Comparison of ENCODE assay signal across 7 cellular contexts in genomic region chr2:180006236-180006635, GRCh38. TPM values are rescaled to one million over a fixed set of nuclear protein-coding genes. Genes with fewer than 3 reads are reported as not detected.
DNase-seq lines count a peak whose midpoint lies in the region; ATAC-seq, FAIRE-seq and TF ChIP-seq lines count a peak whose summit lies in the region.

No MANE protein-coding gene starts in this region.

- H3K4me3 Mint-ChIP-seq in T-helper 17 cell: peak overlapping the region; percentile 98

- peaks cover 33% of the 10 kb centered on the region for H3K4me1 Mint-ChIP-seq in T-helper 17 cell

- peaks cover 0 to 33% (median 7%) of the 10 kb centered on the region in 3 donors for H3K4me1 ChIP-seq in gastroesophageal sphincter

- no peak for FAIRE-seq in frontal cortex (lab: Jason Lieb, UNC)

- peak overlapping the region; percentile 55 for H3K4me3 ChIP-seq in HL-60 (replicated peaks; ENCODE audit: insufficient read depth, low read length)
- H3K4me3 ChIP-seq in gastroesophageal sphincter: peak overlapping the region; percentile 91 to 93
- peak overlapping the region; percentile 53 to 97 (median 74) for H3K4me3 ChIP-seq in skin epidermis

- H3K27me3 ChIP-seq in HL-60 (ENCODE audit: insufficient read depth, poor library complexity, severe bottlenecking): no peaks in the 10 kb centered on the region
- H3K27me3 ChIP-seq in gastroesophageal sphincter: no peaks in the 10 kb centered on the region

- H3K27me3 Mint-ChIP-seq in T-helper 17 cell: no peaks in the 10 kb centered on the region

- no peak for TF ChIP-seq EP300 in gastroesophageal sphincter (IDR thresholded peaks at IDR 0.05)

- TF ChIP-seq CTCF in HL-60 (IDR thresholded peaks at IDR 0.05; ENCODE audit: insufficient read depth, low read length): no peak
- no peak for TF ChIP-seq CTCF in gastroesophageal sphincter (IDR thresholded peaks at IDR 0.05)

- peak overlapping the region; percentile 95 for H3K27ac ChIP-seq in HL-60 (replicated peaks)
- peak overlapping the region; percentile 75 to 93 (median 90) for H3K27ac ChIP-seq in gastroesophageal sphincter
- peak overlapping the region in 20 of 21 experiments; percentile 87 to 99 (median 96) for H3K27ac ChIP-seq in skin epidermis

- no peak for TF ChIP-seq POLR2A in gastroesophageal sphincter (IDR thresholded peaks at IDR 0.05)

- DNase-seq in HL-60 (ENCODE audit: low read depth in 1 of 2, low spot score in 1 of 2) (peak in 1 of 2 experiments; percentile 20), T-helper 17 cell (no peak), frontal cortex (ENCODE audit: low spot score in 2 of 2) (no peak), anterior cingulate cortex (lab: John Stamatoyannopoulos, UW) (no peak)

- peak overlapping the region; percentile 99 for H3K27ac Mint-ChIP-seq in T-helper 17 cell

- no peak for ATAC-seq in T-helper 17 cell
- ATAC-seq in gastroesophageal sphincter: no peak
- no peak for ATAC-seq in HG03280 (IDR thresholded peaks at IDR 0.05; ENCODE audit: unreplicated experiment)

- H3K36me3 ChIP-seq in gastroesophageal sphincter: no peaks in the 10 kb centered on the region

- WGBS in gastroesophageal sphincter (ENCODE audit: low coverage in 1 of 2), 2 donors: 7 to 8% methylated on average over 7 of the region's 7 CpGs

- H3K36me3 Mint-ChIP-seq in T-helper 17 cell (ENCODE audit: low read depth): peaks cover 2% of the 10 kb centered on the region

- H3K9me3 ChIP-seq in T-helper 17 cell (ENCODE audit: control insufficient read depth, low read length, poor library complexity, severe bottlenecking) (no peaks in the 10 kb centered on the region), gastroesophageal sphincter (no peaks in the 10 kb centered on the region)

RNA-seq across cellular contexts. Expression of gene CWC22, which starts 0.9 kb away (rescaled TPM):
- total RNA-seq in T-helper 17 cell: 10 to 100 TPM; 13.8 to 14.0 TPM
- total RNA-seq in gastroesophageal sphincter: 10 to 100 TPM; 23.3 to 28.3 (median 25.5) TPM
- total RNA-seq in frontal cortex: 26.1 TPM
